In genomic region chr18:13483316-13484270, GRCh38 we compare ENCODE assay signal across 24 cellular contexts.
DNase-seq lines count a peak whose midpoint lies in the region; ATAC-seq and TF ChIP-seq lines count a peak whose summit lies in the region.
"Had no signal": no experiment of that assay in that cellular context is flagged by ENCODE, and none has a peak within 500 bp of the region (broad histone marks: within the 10 kb centered on the region; RNA-seq: fewer than 3 reads in every experiment).

No MANE protein-coding gene starts in this region.

- H3K9me3 ChIP-seq in endodermal cell (ENCODE audit: control insufficient read depth, low read length): no peaks in the 10 kb centered on the region
- peaks cover 1% of the 10 kb centered on the region for H3K9me3 ChIP-seq in thymus (ENCODE audit: control insufficient read depth)
- H3K9me3 ChIP-seq: BE2C, HAP-1, SK-N-SH, upper lobe of right lung had no signal

- 85 to 97% methylated on average over 13 to 16 of the region's 16 CpGs for WGBS in endodermal cell (ENCODE audit: insufficient coverage in 1 of 2, insufficient read length in 1 of 2), 2 experiments
- 54% methylated on average over 16 of the region's 16 CpGs for WGBS in thymus

- POLR2A ChIA-PET in activated CD4-positive, alpha-beta memory T cell treated with anti-CD3 and anti-CD28 coated beads for 36 hours (lab: Charles Lee): no interaction called here
- POLR2A ChIA-PET in activated CD4-positive, alpha-beta memory T cell treated with anti-CD3 and anti-CD28 coated beads, Interleukin-2, amount 10 ng/mL, durations not matched to agents 7 days and 5 days (lab: Charles Lee): no interaction called here
- POLR2A ChIA-PET in T-cell (lab: Charles Lee): interaction anchor here in 1 of 2 donors (0.5 to 0.6 kb wide), 2 partner anchors 84 to 118 kb away, joined by 3 read pairs; no protein-coding TSS in a partner anchor

- H3K9me3 Mint-ChIP-seq in activated CD4-positive, alpha-beta memory T cell treated with anti-CD3 and anti-CD28 coated beads for 36 hours: no peaks in the 10 kb centered on the region
- peaks cover 3% of the 10 kb centered on the region for H3K9me3 Mint-ChIP-seq in activated CD4-positive, alpha-beta memory T cell treated with anti-CD3 and anti-CD28 coated beads, Interleukin-2, amount 10 ng/mL, durations not matched to agents 7 days and 5 days
- H3K9me3 Mint-ChIP-seq in T-cell (peaks cover 0 to 1% (median 0%) of the 10 kb centered on the region in 3 donors), endodermal cell (peaks cover 6% of the 10 kb centered on the region)
- H3K9me3 Mint-ChIP-seq: activated B cell treated with CpG ODN at 0.5 μM for 24 hours had no signal

- H3K4me1 ChIP-seq in endodermal cell (ENCODE audit: control insufficient read depth, insufficient read depth, low read length) (no peaks in the 10 kb centered on the region), thymus (ENCODE audit: control insufficient read depth, insufficient read depth, low read length) (peaks cover 18% of the 10 kb centered on the region)
- H3K4me1 ChIP-seq: BE2C, foreskin keratinocyte, HAP-1, upper lobe of right lung had no signal

- CTCF ChIA-PET in activated CD4-positive, alpha-beta memory T cell treated with anti-CD3 and anti-CD28 coated beads for 36 hours (lab: Charles Lee): interaction anchor here (1.6 kb wide), 2 partner anchors 267 to 341 kb away, joined by 3 to 5 read pairs; partner anchors contain the start of gene MC5R
- CTCF ChIA-PET in activated CD4-positive, alpha-beta memory T cell treated with anti-CD3 and anti-CD28 coated beads, Interleukin-2, amount 10 ng/mL, durations not matched to agents 7 days and 5 days (lab: Charles Lee): interaction anchor here (0.9 to 1.6 kb wide), 2 partner anchors 18 to 35 kb away, joined by 3 read pairs; no protein-coding TSS in a partner anchor
- CTCF ChIA-PET in T-cell (lab: Charles Lee): no interaction called here

- no peaks in the 10 kb centered on the region for H3K27me3 ChIP-seq in endodermal cell (ENCODE audit: control insufficient read depth, insufficient read depth, low read length, poor library complexity, severe bottlenecking)
- no peaks in the 10 kb centered on the region for H3K27me3 ChIP-seq in thymus (ENCODE audit: control insufficient read depth, insufficient read depth)
- H3K27me3 ChIP-seq: BE2C, foreskin keratinocyte, hepatocyte, upper lobe of right lung had no signal

- peak overlapping the region; percentile 40 for H3K27ac Mint-ChIP-seq in activated CD4-positive, alpha-beta memory T cell treated with anti-CD3 and anti-CD28 coated beads for 36 hours
- no peak overlapping the region for H3K27ac Mint-ChIP-seq in activated CD4-positive, alpha-beta memory T cell treated with anti-CD3 and anti-CD28 coated beads, Interleukin-2, amount 10 ng/mL, durations not matched to agents 7 days and 5 days
- H3K27ac Mint-ChIP-seq in T-cell (peak overlapping the region; percentile 83 to 88), endodermal cell (peak overlapping the region; percentile 31)

- no peak overlapping the region for H3K4me3 ChIP-seq in endodermal cell (ENCODE audit: low read length)
- no peak overlapping the region for H3K4me3 ChIP-seq in thymus (ENCODE audit: low read length)
- H3K4me3 ChIP-seq: HAP-1, hepatocyte, upper lobe of right lung had no signal

- peaks cover 2% of the 10 kb centered on the region for H3K36me3 Mint-ChIP-seq in activated CD4-positive, alpha-beta memory T cell treated with anti-CD3 and anti-CD28 coated beads for 36 hours
- H3K36me3 Mint-ChIP-seq in activated CD4-positive, alpha-beta memory T cell treated with anti-CD3 and anti-CD28 coated beads, Interleukin-2, amount 10 ng/mL, durations not matched to agents 7 days and 5 days (ENCODE audit: low read depth): peaks cover 11% of the 10 kb centered on the region
- H3K36me3 Mint-ChIP-seq in T-cell (peaks cover 38% of the 10 kb centered on the region), endodermal cell (ENCODE audit: low read depth) (no peaks in the 10 kb centered on the region)

- no peak for TF ChIP-seq CTCF in endodermal cell (conservative IDR thresholded peaks at IDR 0.05)

- no peak overlapping the region for H3K9ac ChIP-seq in endodermal cell (ENCODE audit: extremely low read depth, low read length, poor library complexity, severe bottlenecking)
- H3K9ac ChIP-seq: SK-N-SH had no signal

- intact Hi-C loops in activated CD4-positive, alpha-beta memory T cell treated with anti-CD3 and anti-CD28 coated beads for 36 hours (cut with micrococcal nuclease): no loop called here

- H3K36me3 ChIP-seq in endodermal cell (ENCODE audit: control insufficient read depth, insufficient read depth, low read length): no peaks in the 10 kb centered on the region
- peaks cover 40% of the 10 kb centered on the region for H3K36me3 ChIP-seq in thymus (ENCODE audit: control insufficient read depth, insufficient read depth)
- H3K36me3 ChIP-seq: BE2C, HAP-1, upper lobe of right lung had no signal

- DNase-seq in activated CD4-positive, alpha-beta memory T cell treated with anti-CD3 and anti-CD28 coated beads for 36 hours: no peak
- no peak for DNase-seq in activated CD4-positive, alpha-beta memory T cell treated with anti-CD3 and anti-CD28 coated beads, Interleukin-2, amount 10 ng/mL, durations not matched to agents 7 days and 5 days
- DNase-seq in T-cell: peak in 1 of 34 experiments; percentile 29
- DNase-seq in endodermal cell: no peak
- DNase-seq in HK-2 (ENCODE audit: unreplicated experiment): no peak
- DNase-seq in NCI-H2081 (lab: John Stamatoyannopoulos, UW): no peak
- DNase-seq: activated B cell treated with CpG ODN at 0.5 μM for 24 hours; amygdala; BE2C; cerebellar nuclear complex; erythroblast; foreskin keratinocyte; Kasumi-1; NCI-H1092 treated with DMSO at 0.1 percent for 48 hours; NCI-H2029; NCI-H446; NK-92 treated with Interleukin-12 subunit alpha and Interleukin-12 subunit beta, amount 100 ng/mL, for 24 hours; SK-N-SH; stimulated activated CD4-positive, alpha-beta T cell treated with anti-CD3 and anti-CD28 coated beads, Interleukin-4, amount 100 ng/mL, for 1 hour; upper lobe of right lung had no signal

- H3K4me3 Mint-ChIP-seq in activated CD4-positive, alpha-beta memory T cell treated with anti-CD3 and anti-CD28 coated beads for 36 hours: no peak overlapping the region
- H3K4me3 Mint-ChIP-seq in activated CD4-positive, alpha-beta memory T cell treated with anti-CD3 and anti-CD28 coated beads, Interleukin-2, amount 10 ng/mL, durations not matched to agents 7 days and 5 days: no peak overlapping the region
- H3K4me3 Mint-ChIP-seq in T-cell: no peak overlapping the region
- H3K4me3 Mint-ChIP-seq in endodermal cell: no peak overlapping the region
- H3K4me3 Mint-ChIP-seq: activated B cell treated with CpG ODN at 0.5 μM for 24 hours had no signal

- H3K27ac ChIP-seq in endodermal cell (ENCODE audit: low read depth, low read length) (no peak overlapping the region), thymus (ENCODE audit: low read depth) (peak overlapping the region; percentile 72)
- H3K27ac ChIP-seq: foreskin keratinocyte, hepatocyte, upper lobe of right lung had no signal

- peaks cover 28% of the 10 kb centered on the region for H3K4me1 Mint-ChIP-seq in activated CD4-positive, alpha-beta memory T cell treated with anti-CD3 and anti-CD28 coated beads for 36 hours (ENCODE audit: low read depth)
- H3K4me1 Mint-ChIP-seq in activated CD4-positive, alpha-beta memory T cell treated with anti-CD3 and anti-CD28 coated beads, Interleukin-2, amount 10 ng/mL, durations not matched to agents 7 days and 5 days: peaks cover 6% of the 10 kb centered on the region
- H3K4me1 Mint-ChIP-seq in T-cell (peaks cover 46 to 56% (median 56%) of the 10 kb centered on the region in 3 donors), endodermal cell (peaks cover 10% of the 10 kb centered on the region)

- ATAC-seq in T-cell (replicated peaks in 1 of 4): peak in 2 of 4 experiments; percentile 13 to 57
- ATAC-seq in HG03565 (IDR thresholded peaks at IDR 0.05; ENCODE audit: unreplicated experiment): no peak
- ATAC-seq: foreskin keratinocyte, upper lobe of right lung had no signal

- no peaks in the 10 kb centered on the region for H3K27me3 Mint-ChIP-seq in activated CD4-positive, alpha-beta memory T cell treated with anti-CD3 and anti-CD28 coated beads for 36 hours
- no peaks in the 10 kb centered on the region for H3K27me3 Mint-ChIP-seq in activated CD4-positive, alpha-beta memory T cell treated with anti-CD3 and anti-CD28 coated beads, Interleukin-2, amount 10 ng/mL, durations not matched to agents 7 days and 5 days
- H3K27me3 Mint-ChIP-seq in T-cell (no peaks in the 10 kb centered on the region), endodermal cell (ENCODE audit: insufficient read depth) (no peaks in the 10 kb centered on the region)
- H3K27me3 Mint-ChIP-seq: activated B cell treated with CpG ODN at 0.5 μM for 24 hours had no signal

Comparison
In these comparisons a context has a peak if more than half of its experiments do, and no peak if none do; other contexts are left out.
1. CTCF ChIA-PET loops: an anchor here in activated CD4-positive, alpha-beta memory T cell treated with anti-CD3 and anti-CD28 coated beads for 36 hours (1.6 kb wide) and activated CD4-positive, alpha-beta memory T cell treated with anti-CD3 and anti-CD28 coated beads, Interleukin-2, amount 10 ng/mL, durations not matched to agents 7 days and 5 days (0.9 to 1.6 kb wide); none called in T-cell.